Comparison of ENCODE assay signal across 1 cellular context in the genomic region with DNA sequence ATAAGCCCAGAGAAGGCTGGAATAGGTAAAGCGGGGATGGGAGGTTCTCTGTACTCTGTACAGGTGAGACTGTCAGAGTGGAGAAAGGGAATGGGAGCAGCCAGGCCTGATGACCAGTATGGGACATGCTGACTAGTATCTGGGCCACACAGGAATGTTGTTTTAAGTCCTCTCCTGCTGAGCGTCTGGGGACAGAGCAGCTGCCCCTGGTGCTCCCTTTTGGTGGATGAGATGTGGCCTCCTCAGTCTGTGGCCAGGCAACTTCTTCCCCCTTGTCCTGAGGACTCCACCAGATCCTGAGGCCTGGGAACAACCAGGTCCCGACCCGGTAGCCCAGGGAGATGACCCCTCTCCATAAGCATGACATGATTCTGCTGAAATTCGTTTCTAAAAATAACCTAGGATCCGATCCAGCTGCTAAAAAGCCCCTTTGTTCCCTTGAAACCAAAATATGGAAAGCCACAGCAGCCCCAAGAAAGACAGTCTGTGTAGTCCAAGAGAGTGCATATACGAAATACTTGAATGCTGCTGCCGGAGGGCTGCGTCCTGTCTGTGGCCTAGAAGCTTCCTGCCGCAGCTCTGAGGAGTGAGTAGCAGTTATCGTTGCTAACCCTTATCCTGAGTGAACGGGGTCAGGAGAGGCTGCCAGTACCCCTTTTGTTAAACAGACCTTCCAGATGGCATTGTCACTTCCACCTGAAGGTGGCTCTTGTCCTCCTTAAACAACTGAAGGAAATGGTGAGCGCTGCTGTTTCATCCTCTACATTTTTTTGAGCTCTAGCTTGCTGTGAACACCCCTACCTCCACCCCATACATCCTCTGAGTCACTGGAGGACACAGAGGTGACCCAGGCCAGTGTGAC.
TF ChIP-seq lines count a peak whose summit lies in the region.

No MANE protein-coding gene starts in this region.

TF ChIP-seq in K562, 482 proteins besides CTCF, POLR2A, EP300 and RAD21 (continued from another document and continues in another):
- peak; percentile 63 for TF ChIP-seq VEZF1 (CRISPR knock-in tag; IDR thresholded peaks at IDR 0.05)
- no peak for TF ChIP-seq NFXL1 (CRISPR knock-in tag; IDR thresholded peaks at IDR 0.05)
- no peak for TF ChIP-seq RBM14 (IDR thresholded peaks at IDR 0.05; ENCODE audit: borderline replicate concordance, insufficient read depth, low read depth, low read length)
- no peak for TF ChIP-seq ZNF184 (CRISPR knock-in tag; IDR thresholded peaks at IDR 0.05)
- 0 out of 2 replicates have a peak, but pooled peaks have one; percentile 21 for TF ChIP-seq ZNF431 (CRISPR knock-in tag; IDR thresholded peaks at IDR 0.05)
- peak; percentile 83 for TF ChIP-seq ZFX (CRISPR knock-in tag; IDR thresholded peaks at IDR 0.05)
- no peak for TF ChIP-seq ZNF75A (CRISPR knock-in tag; IDR thresholded peaks at IDR 0.05)
- 0 out of 2 replicates have a peak, but pooled peaks have one; percentile 58 for TF ChIP-seq THRB (CRISPR knock-in tag; conservative IDR thresholded peaks at IDR 0.05)
- no peak for TF ChIP-seq MXD1 (CRISPR knock-in tag; IDR thresholded peaks at IDR 0.05; ENCODE audit: borderline replicate concordance, poor library complexity, severe bottlenecking)
- peak; percentile 86 for TF ChIP-seq EHMT2 (IDR thresholded peaks at IDR 0.05)
- TF ChIP-seq ZNF232 (CRISPR knock-in tag; IDR thresholded peaks at IDR 0.05) = no peak
- peak; percentile 62; the same call in 1 of the 2 replicates for TF ChIP-seq NR2C1 (IDR thresholded peaks at IDR 0.05)
- TF ChIP-seq NR2C1 (tag; IDR thresholded peaks at IDR 0.05) = peak; percentile 81
- TF ChIP-seq KLF6 (CRISPR knock-in tag; IDR thresholded peaks at IDR 0.05; ENCODE audit: borderline replicate concordance) = peak; percentile 36; the same call in 1 of the 2 replicates
- no peak for TF ChIP-seq ZNF785 (CRISPR knock-in tag; IDR thresholded peaks at IDR 0.05)
- TF ChIP-seq SLC30A9 (CRISPR knock-in tag; IDR thresholded peaks at IDR 0.05) = no peak
- 0 out of 2 replicates have a peak, but pooled peaks have one; percentile 10 for TF ChIP-seq KLF13 (tag; IDR thresholded peaks at IDR 0.05; ENCODE audit: borderline replicate concordance, low read depth)
- TF ChIP-seq, protein P1, sequence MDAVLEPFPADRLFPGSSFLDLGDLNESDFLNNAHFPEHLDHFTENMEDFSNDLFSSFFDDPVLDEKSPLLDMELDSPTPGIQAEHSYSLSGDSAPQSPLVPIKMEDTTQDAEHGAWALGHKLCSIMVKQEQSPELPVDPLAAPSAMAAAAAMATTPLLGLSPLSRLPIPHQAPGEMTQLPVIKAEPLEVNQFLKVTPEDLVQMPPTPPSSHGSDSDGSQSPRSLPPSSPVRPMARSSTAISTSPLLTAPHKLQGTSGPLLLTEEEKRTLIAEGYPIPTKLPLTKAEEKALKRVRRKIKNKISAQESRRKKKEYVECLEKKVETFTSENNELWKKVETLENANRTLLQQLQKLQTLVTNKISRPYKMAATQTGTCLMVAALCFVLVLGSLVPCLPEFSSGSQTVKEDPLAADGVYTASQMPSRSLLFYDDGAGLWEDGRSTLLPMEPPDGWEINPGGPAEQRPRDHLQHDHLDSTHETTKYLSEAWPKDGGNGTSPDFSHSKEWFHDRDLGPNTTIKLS (IDR thresholded peaks at IDR 0.05; ENCODE audit: borderline replicate concordance, low read depth) = no peak; the same call in 1 of the 2 replicates
- no peak; the same call in 1 of the 2 replicates for TF ChIP-seq ZBTB7A (IDR thresholded peaks at IDR 0.05; ENCODE audit: borderline replicate concordance, control insufficient read depth, low read depth, low read length)
- no peak for TF ChIP-seq CBX5 (IDR thresholded peaks at IDR 0.05; ENCODE audit: borderline replicate concordance, low read depth)
- TF ChIP-seq KAT8 (IDR thresholded peaks at IDR 0.05; ENCODE audit: low read depth) = 0 out of 2 replicates have a peak, but pooled peaks have one; percentile 34
- TF ChIP-seq RBM39 (optimal IDR thresholded peaks at IDR 0.05; ENCODE audit: low read depth, low read length) = peak; percentile 19
- TF ChIP-seq MTA1 (IDR thresholded peaks at IDR 0.05; ENCODE audit: borderline replicate concordance) = peak; percentile 86
- TF ChIP-seq ATF7 (IDR thresholded peaks at IDR 0.05) = peak; percentile 86
- no peak for TF ChIP-seq KDM2B (CRISPR knock-in tag; IDR thresholded peaks at IDR 0.05)
- no peak for TF ChIP-seq DLX4 (CRISPR knock-in tag; IDR thresholded peaks at IDR 0.05)
- TF ChIP-seq, protein P2, sequence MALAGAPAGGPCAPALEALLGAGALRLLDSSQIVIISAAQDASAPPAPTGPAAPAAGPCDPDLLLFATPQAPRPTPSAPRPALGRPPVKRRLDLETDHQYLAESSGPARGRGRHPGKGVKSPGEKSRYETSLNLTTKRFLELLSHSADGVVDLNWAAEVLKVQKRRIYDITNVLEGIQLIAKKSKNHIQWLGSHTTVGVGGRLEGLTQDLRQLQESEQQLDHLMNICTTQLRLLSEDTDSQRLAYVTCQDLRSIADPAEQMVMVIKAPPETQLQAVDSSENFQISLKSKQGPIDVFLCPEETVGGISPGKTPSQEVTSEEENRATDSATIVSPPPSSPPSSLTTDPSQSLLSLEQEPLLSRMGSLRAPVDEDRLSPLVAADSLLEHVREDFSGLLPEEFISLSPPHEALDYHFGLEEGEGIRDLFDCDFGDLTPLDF (CRISPR knock-in tag; IDR thresholded peaks at IDR 0.05) = no peak
- no peak for TF ChIP-seq MBD2 (IDR thresholded peaks at IDR 0.05; ENCODE audit: borderline replicate concordance, low read depth)
- TF ChIP-seq, protein P3, sequence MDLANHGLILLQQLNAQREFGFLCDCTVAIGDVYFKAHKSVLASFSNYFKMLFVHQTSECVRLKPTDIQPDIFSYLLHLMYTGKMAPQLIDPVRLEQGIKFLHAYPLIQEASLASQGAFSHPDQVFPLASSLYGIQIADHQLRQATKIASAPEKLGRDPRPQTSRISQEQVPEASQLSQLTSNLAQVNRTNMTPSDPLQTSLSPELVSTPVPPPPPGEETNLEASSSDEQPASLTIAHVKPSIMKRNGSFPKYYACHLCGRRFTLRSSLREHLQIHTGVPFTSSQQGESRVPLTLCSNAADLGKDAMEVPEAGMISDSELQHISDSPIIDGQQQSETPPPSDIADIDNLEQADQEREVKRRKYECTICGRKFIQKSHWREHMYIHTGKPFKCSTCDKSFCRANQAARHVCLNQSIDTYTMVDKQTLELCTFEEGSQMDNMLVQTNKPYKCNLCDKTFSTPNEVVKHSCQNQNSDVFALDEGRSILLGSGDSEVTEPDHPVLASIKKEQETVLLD (IDR thresholded peaks at IDR 0.05) = 0 out of 2 replicates have a peak, but pooled peaks have one; percentile 46
- 0 out of 2 replicates have a peak, but pooled peaks have one; percentile 8 for TF ChIP-seq CREB1 (IDR thresholded peaks at IDR 0.05)
- TF ChIP-seq CREB1 (CRISPR knock-in tag; IDR thresholded peaks at IDR 0.05) = 0 out of 2 replicates have a peak, but pooled peaks have one; percentile 21
- 0 out of 2 replicates have a peak, but pooled peaks have one; percentile 10 for TF ChIP-seq ZNF134 (CRISPR knock-in tag; conservative IDR thresholded peaks at IDR 0.05)
- TF ChIP-seq HOMEZ (CRISPR knock-in tag; IDR thresholded peaks at IDR 0.05) = no peak
- TF ChIP-seq USF2 (CRISPR knock-in tag; IDR thresholded peaks at IDR 0.05) = no peak
- TF ChIP-seq JUND (IDR thresholded peaks at IDR 0.05; ENCODE audit: borderline replicate concordance, low read depth, low read length) = peak; percentile 98
- peak; percentile 97 for TF ChIP-seq JUND (tag; IDR thresholded peaks at IDR 0.05; ENCODE audit: borderline replicate concordance, low read depth, low read length)
- TF ChIP-seq ZNF830 (CRISPR knock-in tag; IDR thresholded peaks at IDR 0.05) = peak; percentile 14; the same call in 1 of the 2 replicates
- TF ChIP-seq DPF2 (IDR thresholded peaks at IDR 0.05) = peak; percentile 97
- 0 out of 2 replicates have a peak, but pooled peaks have one; percentile 28 for TF ChIP-seq ELF4 (CRISPR knock-in tag; IDR thresholded peaks at IDR 0.05)
- no peak for TF ChIP-seq ZSCAN32 (CRISPR knock-in tag; IDR thresholded peaks at IDR 0.05)
- TF ChIP-seq FOXK1 (CRISPR knock-in tag; IDR thresholded peaks at IDR 0.05; ENCODE audit: borderline replicate concordance) = no peak
- no peak for TF ChIP-seq ZNF347 (CRISPR knock-in tag; IDR thresholded peaks at IDR 0.05; ENCODE audit: low read depth)
